8 cellular contexts compared by ENCODE assay signal in genomic region chr2:218979846-218980738, GRCh38. TPM values are rescaled to one million over a fixed set of nuclear protein-coding genes. Genes with fewer than 3 reads are reported as not detected.
DNase-seq lines count a peak whose midpoint lies in the region; ATAC-seq and TF ChIP-seq lines count a peak whose summit lies in the region.

No MANE protein-coding gene starts in this region.

- H3K4me1 ChIP-seq in heart left ventricle = peaks cover 12 to 47% (median 39%) of the 10 kb centered on the region in 12 donors

- WGBS in heart left ventricle, 4 donors = 3 to 6% (median 3%) methylated on average over 38 to 39 of the region's 39 CpGs

- no peak overlapping the region for H3K27ac ChIP-seq in heart left ventricle

- peaks cover 45 to 95% (median 73%) of the 10 kb centered on the region in 9 donors for H3K27me3 ChIP-seq in heart left ventricle

- H3K4me3 ChIP-seq in heart left ventricle = peak overlapping the region in 5 of 12 donors; percentile 8 to 38 (median 20)

- DNase-seq in NCI-H1105 treated with DMSO at 0.1 percent for 48 hours (lab: John Stamatoyannopoulos, UW) (peak; percentile 78), SW480 (ENCODE audit: low spot score) (peak; percentile 71), heart left ventricle (peak; percentile 73 to 88 (median 79)), pulmonary artery endothelial cell (ENCODE audit: low read depth, low spot score) (peak; percentile 32), HPDE6-E6E7 (ENCODE audit: extremely low spot score) (no peak)
- DNase-seq in activated naive CD8-positive, alpha-beta T cell treated with anti-CD3 and anti-CD28 coated beads, Interleukin-2, amount 50 U/mL, for 16 hours (ENCODE audit: low read depth, low spot score) = peak; percentile 74

- H3K36me3 ChIP-seq in heart left ventricle = no peaks in the 10 kb centered on the region

- no peak for TF ChIP-seq POLR2A in heart left ventricle (IDR thresholded peaks at IDR 0.05)

- ATAC-seq in HG02642 (IDR thresholded peaks at IDR 0.05; ENCODE audit: poor library complexity, unreplicated experiment) (peak; percentile 87), heart left ventricle (peak; percentile 76 to 93 (median 83))

- no peaks in the 10 kb centered on the region for H3K9me3 ChIP-seq in heart left ventricle

- TF ChIP-seq CTCF in GM12873 (IDR thresholded peaks at IDR 0.05; ENCODE audit: insufficient read depth, low read depth, low read length, missing control alignments) (peak; percentile 83), heart left ventricle (IDR thresholded peaks at IDR 0.05) (peak; percentile 80 to 93 (median 90))

- intact Hi-C loops in heart left ventricle (cut with DNase I) = no loop called here

RNA-seq across cellular contexts. Expression of gene FEV, which starts 4.9 kb away (rescaled TPM):
- total RNA-seq in heart left ventricle (not detected), pulmonary artery endothelial cell (not detected in 2 replicates)
- not detected for polyA plus RNA-seq in heart left ventricle

RNA-seq across cellular contexts. Expression of gene CRYBA2, which starts 13.1 kb away (rescaled TPM):
- total RNA-seq in heart left ventricle = not detected
- not detected for polyA plus RNA-seq in heart left ventricle
- not detected in 2 replicates for total RNA-seq in pulmonary artery endothelial cell

RNA-seq across cellular contexts. Expression of gene CDK5R2, which starts 20.6 kb away (rescaled TPM):
- total RNA-seq in heart left ventricle = not detected
- polyA plus RNA-seq in heart left ventricle = not detected
- total RNA-seq in pulmonary artery endothelial cell = not detected in 2 replicates
